Comparison of ENCODE assay signal across 22 cellular contexts in genomic region chr7:32044739-32045138, GRCh38. TPM values are rescaled to one million over a fixed set of nuclear protein-coding genes. Genes with fewer than 3 reads are reported as not detected.
"Had no signal": no experiment of that assay in that cellular context is flagged by ENCODE, and none has a peak within 500 bp of the region (broad histone marks: within the 10 kb centered on the region; RNA-seq: fewer than 3 reads in every experiment).

No MANE protein-coding gene starts in this region.

- H3K4me1 ChIP-seq: lower lobe of right lung, spleen, suprapubic skin, uterus had no signal

- H3K4me1 Mint-ChIP-seq: stimulated activated effector memory CD8-positive, alpha-beta T cell treated with anti-CD3 and anti-CD28 coated beads, Interleukin-12 subunit alpha, Interleukin-12 subunit beta, amount 100 ng/mL, for 72 hours had no signal

- H3K4me3 ChIP-seq: lower lobe of right lung, ovary, right atrium auricular region, skin epidermis, spleen, suprapubic skin, thoracic aorta, tibial artery, uterus had no signal

- H3K27ac Mint-ChIP-seq: naive thymus-derived CD8-positive, alpha-beta T cell; nephron; progenitor cell of endocrine pancreas; stimulated activated effector memory CD8-positive, alpha-beta T cell treated with anti-CD3 and anti-CD28 coated beads, Interleukin-12 subunit alpha, Interleukin-12 subunit beta, amount 100 ng/mL, for 72 hours; stimulated activated naive CD8-positive, alpha-beta T cell treated with anti-CD3 and anti-CD28 coated beads, Interleukin-15, Interleukin-2, amounts not matched to agents 100 ng/mL and 50 ng/mL, for 24 hours had no signal

- H3K9me3 Mint-ChIP-seq: nephron, neural crest cell had no signal

- H3K4me3 Mint-ChIP-seq: naive thymus-derived CD8-positive, alpha-beta T cell; nephron; neural crest cell; stimulated activated effector memory CD8-positive, alpha-beta T cell treated with anti-CD3 and anti-CD28 coated beads, Interleukin-12 subunit alpha, Interleukin-12 subunit beta, amount 100 ng/mL, for 72 hours; stimulated activated naive CD8-positive, alpha-beta T cell treated with anti-CD3 and anti-CD28 coated beads, Interleukin-15, Interleukin-2, amounts not matched to agents 100 ng/mL and 50 ng/mL, for 24 hours had no signal

- DNase-seq: hippocampal formation; islet precursor cell; lower lobe of right lung; mammary epithelial cell; naive thymus-derived CD8-positive, alpha-beta T cell; nucleus accumbens; ovary; spleen; stimulated activated CD4-positive, alpha-beta T cell treated with anti-CD3 and anti-CD28 coated beads, Interleukin-4, amount 100 ng/mL, for 24 hours; stimulated activated naive CD4-positive, alpha-beta T cell; tibial artery; uterus had no signal

- H3K27me3 Mint-ChIP-seq: naive thymus-derived CD8-positive, alpha-beta T cell; stimulated activated naive CD8-positive, alpha-beta T cell treated with anti-CD3 and anti-CD28 coated beads, Interleukin-15, Interleukin-2, amounts not matched to agents 100 ng/mL and 50 ng/mL, for 24 hours had no signal

- H3K36me3 ChIP-seq: lower lobe of right lung, ovary, right atrium auricular region, spleen, suprapubic skin, thoracic aorta, tibial artery, uterus had no signal

- ATAC-seq: lower lobe of right lung; naive thymus-derived CD8-positive, alpha-beta T cell; sciatic nerve; stimulated activated effector memory CD8-positive, alpha-beta T cell treated with anti-CD3 and anti-CD28 coated beads, Interleukin-12 subunit alpha, Interleukin-12 subunit beta, amount 100 ng/mL, for 72 hours had no signal

- H3K36me3 Mint-ChIP-seq: naive thymus-derived CD8-positive, alpha-beta T cell; stimulated activated effector memory CD8-positive, alpha-beta T cell treated with anti-CD3 and anti-CD28 coated beads, Interleukin-12 subunit alpha, Interleukin-12 subunit beta, amount 100 ng/mL, for 72 hours had no signal

- H3K9me3 ChIP-seq: lower lobe of right lung, ovary, right atrium auricular region, spleen, suprapubic skin, thoracic aorta, tibial artery, uterus had no signal

- H3K27ac ChIP-seq: lower lobe of right lung, ovary, right atrium auricular region, skin epidermis, spleen, suprapubic skin, thoracic aorta, tibial artery, uterus had no signal

- H3K27me3 ChIP-seq: ovary, right atrium auricular region, spleen, suprapubic skin, tibial artery, uterus had no signal

RNA-seq across cellular contexts. Expression of gene PDE1C, which starts 25.5 kb away (rescaled TPM):
- total RNA-seq: naive thymus-derived CD8-positive, alpha-beta T cell had no signal
